In genomic region chr2:139605668-139606067, GRCh38 we compare ENCODE assay signal across 2 cellular contexts.
TF ChIP-seq lines count a peak whose summit lies in the region.

No MANE protein-coding gene starts in this region.

TF ChIP-seq in HepG2, 621 proteins besides CTCF, POLR2A, EP300 and RAD21:
- TF ChIP-seq ZSCAN20 (CRISPR knock-in tag; IDR thresholded peaks at IDR 0.05; ENCODE audit: borderline replicate concordance): no peak
- peak; percentile 99 for TF ChIP-seq ATF7 (IDR thresholded peaks at IDR 0.05)
- TF ChIP-seq ATF7 (CRISPR knock-in tag; IDR thresholded peaks at IDR 0.05): no peak
- peak; percentile 96 for TF ChIP-seq CREB1 (IDR thresholded peaks at IDR 0.05)
- TF ChIP-seq CREB1 (CRISPR knock-in tag; IDR thresholded peaks at IDR 0.05): no peak

TF ChIP-seq in GM12878, 131 proteins besides CTCF, POLR2A, EP300 and RAD21:
- peak; percentile 60; the same call in 1 of the 2 replicates for TF ChIP-seq ATF7 (IDR thresholded peaks at IDR 0.05; ENCODE audit: low read depth)
- TF ChIP-seq CREB1 (IDR thresholded peaks at IDR 0.05; ENCODE audit: low read depth): no peak
- TF ChIP-seq BCL11A (IDR thresholded peaks at IDR 0.05; ENCODE audit: low read depth, low read length): no peak
TF ChIP-seq in GM12878: peak in this region for 1.
